In genomic region chr2:108220942-108221541, GRCh38 we compare ENCODE assay signal across 25 cellular contexts. TPM values are rescaled to one million over a fixed set of nuclear protein-coding genes. Genes with fewer than 3 reads are reported as not detected.
DNase-seq lines count a peak whose midpoint lies in the region; ATAC-seq and TF ChIP-seq lines count a peak whose summit lies in the region.
"Had no signal": no experiment of that assay in that cellular context is flagged by ENCODE, and none has a peak within 500 bp of the region (broad histone marks: within the 10 kb centered on the region; RNA-seq: fewer than 3 reads in every experiment).

No MANE protein-coding gene starts in this region.

- peak; percentile 83 for ATAC-seq in aorta (ENCODE audit: low FRiP score)
- ATAC-seq in HG02798 (IDR thresholded peaks at IDR 0.05; ENCODE audit: poor library complexity, unreplicated experiment): no peak
- no peak for ATAC-seq in GM19324 (IDR thresholded peaks at IDR 0.05; ENCODE audit: low FRiP score, unreplicated experiment)
- ATAC-seq: activated CD4-positive, CD25-positive, alpha-beta regulatory T cell treated with anti-CD3 and anti-CD28 coated beads, Interleukin-2, amount 50 U/mL, for 24 hours; activated CD8-positive, alpha-beta T cell treated with anti-CD3 and anti-CD28 coated beads, Interleukin-2, amount 10 ng/mL, durations not matched to agents 7 days and 5 days; foreskin keratinocyte; HepG2; left lung had no signal

- TF ChIP-seq CTCF in breast epithelium (IDR thresholded peaks at IDR 0.05) (no peak), mammary epithelial cell (conservative IDR thresholded peaks at IDR 0.05 in 1 of 2, IDR thresholded peaks at IDR 0.05 in 1 of 2; ENCODE audit: extremely low read depth in 1 of 2, insufficient read depth in 1 of 2, low read depth in 1 of 2, low read length in 2 of 2) (no peak), coronary artery (IDR thresholded peaks at IDR 0.05) (no peak), sigmoid colon (IDR thresholded peaks at IDR 0.05) (no peak)

- BruUV-seq in mammary epithelial cell (replicated peaks; lab: Mats Ljungman, UMichigan): no TSS peak

- no peaks in the 10 kb centered on the region for H3K79me2 ChIP-seq in mammary epithelial cell (ENCODE audit: insufficient read depth, low read length)

- H3K9me3 ChIP-seq in breast epithelium (peaks cover 6 to 18% of the 10 kb centered on the region in 2 donors), mammary epithelial cell (replicated peaks; ENCODE audit: insufficient read depth, low read length) (peaks cover 6% of the 10 kb centered on the region), aorta (ENCODE audit: control insufficient read depth, low read length) (peaks cover 1% of the 10 kb centered on the region), sigmoid colon (peaks cover 0 to 13% (median 4%) of the 10 kb centered on the region in 4 donors)
- H3K9me3 ChIP-seq: uterus had no signal

- DNase-seq in breast epithelium (ENCODE audit: low spot score in 2 of 2) (peak; percentile 51 to 60), mammary epithelial cell (no peak), coronary artery (ENCODE audit: low spot score) (peak; percentile 75), medulla oblongata (ENCODE audit: extremely low spot score) (peak; percentile 37), aorta (peak in 1 of 2 donors; percentile 49), sigmoid colon (no peak)
- DNase-seq: activated CD8-positive, alpha-beta T cell treated with anti-CD3 and anti-CD28 coated beads, Interleukin-2, amount 10 ng/mL, durations not matched to agents 7 days and 5 days; activated naive CD8-positive, alpha-beta T cell treated with anti-CD3 and anti-CD28 coated beads for 36 hours; activated T-cell treated with anti-CD3 and anti-CD28 coated beads, Interleukin-2, amount 50 U/mL, for 48 hours; DMS53; foreskin keratinocyte; left lung; NCI-H1436 treated with DMSO at 0.1 percent for 48 hours; NCI-H2227 treated with DMSO at 0.1 percent for 48 hours; occipital lobe; T-helper 9 cell; uterus had no signal

- no peak overlapping the region for H3K4me2 ChIP-seq in mammary epithelial cell (ENCODE audit: insufficient read depth, low read depth, low read length)

- in situ Hi-C loops in mammary epithelial cell (cut with MboI; ENCODE audit: low sequenced_read_pairs in 2 of 2): no loop called here

- no peaks in the 10 kb centered on the region for H3K27me3 ChIP-seq in breast epithelium
- no peaks in the 10 kb centered on the region for H3K27me3 ChIP-seq in mammary epithelial cell (ENCODE audit: insufficient read depth, low read length)
- no peaks in the 10 kb centered on the region for H3K27me3 ChIP-seq in aorta (ENCODE audit: control insufficient read depth in 1 of 2, insufficient read depth in 2 of 2, low read length in 1 of 2)
- H3K27me3 ChIP-seq in sigmoid colon: no peaks in the 10 kb centered on the region
- H3K27me3 ChIP-seq: foreskin keratinocyte, left lung, uterus had no signal

- no peak overlapping the region for H3K4me3 ChIP-seq in breast epithelium
- no peak overlapping the region for H3K4me3 ChIP-seq in mammary epithelial cell (replicated peaks in 1 of 3; ENCODE audit: insufficient read depth in 1 of 3, low read depth in 2 of 3, low read length in 3 of 3)
- H3K4me3 ChIP-seq in coronary artery: no peak overlapping the region
- no peak overlapping the region for H3K4me3 ChIP-seq in aorta (ENCODE audit: low read length in 2 of 2)
- no peak overlapping the region for H3K4me3 ChIP-seq in sigmoid colon
- H3K4me3 ChIP-seq: left lung, uterus had no signal

- H2AFZ ChIP-seq in mammary epithelial cell (ENCODE audit: low read depth, low read length): no peak overlapping the region

- no peaks in the 10 kb centered on the region for H4K20me1 ChIP-seq in mammary epithelial cell (ENCODE audit: insufficient read depth, low read length)

- intact Hi-C loops in breast epithelium (cut with DNase I; ENCODE audit: low total_unique reads): no loop called here
- intact Hi-C loops in mammary epithelial cell (cut with micrococcal nuclease): no loop called here
- intact Hi-C loops in aorta (cut with DNase I): no loop called here
- intact Hi-C loops in sigmoid colon (cut with DNase I): no loop called here

- no peak overlapping the region for H3K9ac ChIP-seq in mammary epithelial cell (ENCODE audit: insufficient read depth, low read length)

- 25% methylated on average over 2 of the region's 4 CpGs for WGBS in mammary epithelial cell (ENCODE audit: low coverage, missing lambda C conversion rate)
- 6 to 15% methylated on average over 4 of the region's 4 CpGs for WGBS in aorta, 2 donors
- 83 to 84% methylated on average over 4 of the region's 4 CpGs for WGBS in sigmoid colon, 2 donors

- H3K27ac ChIP-seq in breast epithelium (no peak overlapping the region), mammary epithelial cell (ENCODE audit: insufficient read depth, low read depth, low read length) (no peak overlapping the region), coronary artery (no peak overlapping the region), aorta (ENCODE audit: low read depth in 1 of 2, low read length in 2 of 2) (no peak overlapping the region), sigmoid colon (no peak overlapping the region)
- H3K27ac ChIP-seq: epithelial cell of prostate, foreskin keratinocyte, left lung, uterus had no signal

- no peak for TF ChIP-seq EP300 in sigmoid colon (IDR thresholded peaks at IDR 0.05)

- H3K36me3 ChIP-seq in breast epithelium (no peaks in the 10 kb centered on the region), mammary epithelial cell (ENCODE audit: insufficient read depth, low read length) (no peaks in the 10 kb centered on the region), aorta (ENCODE audit: control insufficient read depth in 1 of 2, insufficient read depth in 2 of 2, low read length in 1 of 2) (no peaks in the 10 kb centered on the region), sigmoid colon (no peaks in the 10 kb centered on the region)
- H3K36me3 ChIP-seq: left lung, uterus had no signal

- TF ChIP-seq POLR2A in breast epithelium (IDR thresholded peaks at IDR 0.05) (no peak), sigmoid colon (IDR thresholded peaks at IDR 0.05) (no peak)

- no peaks in the 10 kb centered on the region for H3K4me1 ChIP-seq in breast epithelium
- no peaks in the 10 kb centered on the region for H3K4me1 ChIP-seq in mammary epithelial cell (ENCODE audit: insufficient read depth, low read length)
- peaks cover 0 to 6% of the 10 kb centered on the region in 2 donors for H3K4me1 ChIP-seq in aorta (ENCODE audit: control insufficient read depth in 1 of 2, insufficient read depth in 2 of 2, low read length in 2 of 2)
- H3K4me1 ChIP-seq in sigmoid colon: no peaks in the 10 kb centered on the region
- H3K4me1 ChIP-seq: foreskin keratinocyte, uterus had no signal

- dilution Hi-C loops in mammary epithelial cell (cut with HindIII; ENCODE audit: low sequenced_read_pairs): no loop called here

- CTCF ChIA-PET in mammary epithelial cell (lab: Charles Lee; ENCODE audit: low non-redundant PET): no interaction called here

RNA-seq across cellular contexts. Expression of gene SULT1C3, which starts 18.7 kb away (rescaled TPM):
- total RNA-seq in breast epithelium (1 to 10 TPM in 1 of 3 donors, under 1 TPM in 1, not detected in 1; 0.66 to 2.0 TPM), mammary epithelial cell (not detected), aorta (not detected), sigmoid colon (not detected)
- polyA plus RNA-seq in mammary epithelial cell (not detected), aorta (not detected), sigmoid colon (1 to 10 TPM in 1 of 3 donors, not detected in 2; 1.2 TPM)
- polyA minus RNA-seq in mammary epithelial cell: not detected
- total RNA-seq: activated CD8-positive, alpha-beta T cell treated with anti-CD3 and anti-CD28 coated beads, Interleukin-2, amount 10 ng/mL, durations not matched to agents 7 days and 5 days; activated naive CD8-positive, alpha-beta T cell treated with anti-CD3 and anti-CD28 coated beads for 36 hours; dermis microvascular lymphatic vessel endothelial cell; foreskin keratinocyte; HepG2; left lung; occipital lobe; RPMI7951; uterus had no signal
- polyA plus RNA-seq: CD14-positive monocyte, foreskin keratinocyte, HepG2 had no signal

Comparison
In these comparisons a context has a peak if more than half of its experiments do, and no peak if none do; other contexts are left out.
1. DNase-seq: peak in breast epithelium (2 of 2), coronary artery (single experiment) and medulla oblongata (single experiment); none in mammary epithelial cell (single experiment) and sigmoid colon (single experiment).